Comparison of ENCODE assay signal across 13 cellular contexts in the genomic region with DNA sequence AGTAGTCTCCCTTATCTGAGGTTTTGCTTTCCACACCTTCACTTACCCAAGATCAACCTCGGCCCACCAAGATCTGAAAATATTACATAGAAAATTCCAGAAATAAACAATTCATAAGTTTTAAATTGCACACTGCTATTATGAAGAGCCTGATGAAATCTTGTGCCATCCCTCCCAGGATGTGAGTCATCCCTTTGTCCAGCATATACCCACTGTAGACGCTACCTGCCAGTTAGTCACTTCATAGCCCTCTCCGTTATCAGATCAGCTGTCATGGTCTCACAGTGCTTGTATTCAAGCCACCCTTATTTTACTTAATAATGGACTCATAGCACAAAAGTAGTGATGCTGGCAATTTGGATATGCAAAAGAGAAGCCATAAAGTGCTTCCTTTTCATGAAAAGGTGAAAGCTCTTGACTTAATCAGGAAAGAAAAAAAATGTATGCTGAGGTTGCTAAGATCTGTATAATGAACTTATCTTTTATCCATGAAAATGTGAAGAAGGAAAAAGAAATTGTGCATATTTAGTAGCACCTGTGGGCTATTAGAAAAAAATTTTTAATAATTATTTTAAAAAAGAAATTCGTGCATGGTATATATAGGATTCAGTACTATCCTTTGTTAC. TPM values are rescaled to one million over a fixed set of nuclear protein-coding genes. Genes with fewer than 3 reads are reported as not detected.
DNase-seq lines count a peak whose midpoint lies in the region; ATAC-seq and TF ChIP-seq lines count a peak whose summit lies in the region.
"Had no signal": no experiment of that assay in that cellular context is flagged by ENCODE, and none has a peak within 500 bp of the region (broad histone marks: within the 10 kb centered on the region; RNA-seq: fewer than 3 reads in every experiment).

No MANE protein-coding gene starts in this region.

- H3K36me3 ChIP-seq in stomach (no peaks in the 10 kb centered on the region), aorta (ENCODE audit: control insufficient read depth in 1 of 2, insufficient read depth in 2 of 2, low read length in 1 of 2) (no peaks in the 10 kb centered on the region)
- H3K36me3 ChIP-seq: suprapubic skin had no signal

- H3K9me3 ChIP-seq in AG04450 (ENCODE audit: control insufficient read depth, insufficient read depth, low read length) (no peaks in the 10 kb centered on the region; the same call in 1 of the 2 replicates), stomach (peaks cover 0 to 14% (median 0%) of the 10 kb centered on the region in 4 donors), aorta (ENCODE audit: control insufficient read depth, low read length) (no peaks in the 10 kb centered on the region)
- H3K9me3 ChIP-seq: suprapubic skin had no signal

- 66 to 78% (median 75%) methylated on average over 4 of the region's 4 CpGs for WGBS in stomach, 5 donors
- WGBS in aorta, 2 donors, result 65 to 70% methylated on average over 4 of the region's 4 CpGs

- DNase-seq in AG04450 (ENCODE audit: low read depth, low spot score) (peak; percentile 43), HT-29 (ENCODE audit: low spot score) (peak; percentile 66), T1000 (lab: John Stamatoyannopoulos, UW) (peak; percentile 49), fibroblast of the aortic adventitia (ENCODE audit: low read depth) (peak; percentile 91), stomach (no peak), aorta (no peak), NCI-H1092 treated with DMSO at 0.1 percent for 48 hours (lab: John Stamatoyannopoulos, UW) (no peak)
- no peak for DNase-seq in activated naive CD4-positive, alpha-beta T cell treated with anti-CD3 and anti-CD28 coated beads, Interleukin-2, amount 50 U/mL, for 16 hours
- DNase-seq: effector CD8-positive, alpha-beta T cell; NCI-H1048; stimulated activated CD4-positive, alpha-beta T cell treated with anti-CD3 and anti-CD28 coated beads, Interleukin-2, amount 100 ng/mL, for 24 hours had no signal

- TF ChIP-seq EP300 in stomach (IDR thresholded peaks at IDR 0.05), result no peak

- POLR2A ChIA-PET in AG04450 (lab: Yijun Ruan, JAX), result no interaction called here

- TF ChIP-seq CTCF in AG04450 (IDR thresholded peaks at IDR 0.05; ENCODE audit: low read depth, low read length), result no peak
- TF ChIP-seq CTCF in fibroblast of the aortic adventitia (IDR thresholded peaks at IDR 0.05; ENCODE audit: insufficient read depth, low read length), result no peak
- TF ChIP-seq CTCF in stomach (IDR thresholded peaks at IDR 0.05), result no peak

- H3K27ac ChIP-seq in AG04450 (ENCODE audit: low read depth, low read length), result no peak overlapping the region
- no peak overlapping the region for H3K27ac ChIP-seq in stomach
- no peak overlapping the region for H3K27ac ChIP-seq in aorta (ENCODE audit: low read depth in 1 of 2, low read length in 2 of 2)
- H3K27ac ChIP-seq: suprapubic skin had no signal

- intact Hi-C loops in stomach (cut with DNase I; ENCODE audit: low total_unique reads) (no loop called here), aorta (cut with DNase I) (no loop called here)

- ATAC-seq in aorta (ENCODE audit: low FRiP score), result no peak
- ATAC-seq: activated CD4-positive, CD25-positive, alpha-beta regulatory T cell treated with anti-CD3 and anti-CD28 coated beads, Interleukin-2, amount 50 U/mL, for 24 hours had no signal

- peaks cover 6% of the 10 kb centered on the region for H3K27me3 ChIP-seq in AG04450 (ENCODE audit: control insufficient read depth, insufficient read depth, low read length)
- H3K27me3 ChIP-seq in stomach, result no peaks in the 10 kb centered on the region
- no peaks in the 10 kb centered on the region for H3K27me3 ChIP-seq in aorta (ENCODE audit: control insufficient read depth in 1 of 2, insufficient read depth in 2 of 2, low read length in 1 of 2)
- H3K27me3 ChIP-seq: suprapubic skin had no signal

- H3K4me3 ChIP-seq in AG04450 (ENCODE audit: low read depth, low read length) (no peak overlapping the region), fibroblast of the aortic adventitia (ENCODE audit: low read depth, low read length) (no peak overlapping the region), stomach (no peak overlapping the region), aorta (ENCODE audit: low read length in 2 of 2) (no peak overlapping the region)
- H3K4me3 ChIP-seq: suprapubic skin had no signal

- CTCF ChIA-PET in AG04450 (lab: Charles Lee), result no interaction called here

- peaks cover 0 to 6% (median 0%) of the 10 kb centered on the region in 4 donors for H3K4me1 ChIP-seq in stomach
- H3K4me1 ChIP-seq in aorta (ENCODE audit: control insufficient read depth in 1 of 2, insufficient read depth in 2 of 2, low read length in 2 of 2), result no peaks in the 10 kb centered on the region
- H3K4me1 ChIP-seq: suprapubic skin had no signal

- TF ChIP-seq POLR2A in stomach (IDR thresholded peaks at IDR 0.05), result no peak

RNA-seq across cellular contexts. Expression of gene MRPS16, which starts 9.8 kb away (rescaled TPM):
- polyA plus RNA-seq in AG04450 (2011; rRNA removed) (67.7 and 77.8 TPM in 2 replicates), stomach (10 to 100 TPM; 51.8 to 62.7 (median 61.5) TPM), aorta (10 to 100 TPM; 39.5 to 45.7 TPM)
- 75.9 and 88.8 TPM in 2 replicates for polyA minus RNA-seq in AG04450 (2011; rRNA and poly(A)+ RNA removed)
- 78.0 TPM in 2 replicates for total RNA-seq in HT-29 (2014; rRNA removed; shearing (Covaris generic))
- total RNA-seq in fibroblast of the aortic adventitia (ENCODE audit: low replicate concordance) (45.4 and 83.2 TPM in 2 replicates), stomach (10 to 100 TPM in 4 of 5 donors, 1 to 10 TPM in 1; 6.4 to 68.7 (median 50.4) TPM), aorta (10 to 100 TPM; 41.9 to 44.8 TPM)

RNA-seq across cellular contexts. Expression of gene DNAJC9, which starts 15.2 kb away (rescaled TPM):
- 13.1 and 18.7 TPM in 2 replicates for polyA plus RNA-seq in AG04450 (2011; rRNA removed)
- polyA minus RNA-seq in AG04450 (2011; rRNA and poly(A)+ RNA removed), result 9.3 and 10.3 TPM in 2 replicates
- total RNA-seq in HT-29 (2014; rRNA removed; shearing (Covaris generic)), result 57.2 and 57.3 TPM in 2 replicates
- total RNA-seq in fibroblast of the aortic adventitia (ENCODE audit: low replicate concordance), result 18.7 and 41.0 TPM in 2 replicates
- total RNA-seq in stomach, result 10 to 100 TPM in 3 of 5 donors, 1 to 10 TPM in 2; 3.5 to 26.4 (median 17.4) TPM
- 10 to 100 TPM; 10.6 to 13.8 (median 11.5) TPM for polyA plus RNA-seq in stomach
- 10 to 100 TPM in 1 of 2 donors, 1 to 10 TPM in 1; 9.5 to 12.4 TPM for total RNA-seq in aorta
- polyA plus RNA-seq in aorta, result 10 to 100 TPM in 1 of 2 donors, 1 to 10 TPM in 1; 8.0 to 13.5 TPM

Comparison
In these comparisons a context has a peak if more than half of its experiments do, and no peak if none do; other contexts are left out.
1. DNase-seq: peak in AG04450 (single experiment), HT-29 (single experiment), T1000 (single experiment) and fibroblast of the aortic adventitia (single experiment); none in activated naive CD4-positive, alpha-beta T cell treated with anti-CD3 and anti-CD28 coated beads, Interleukin-2, amount 50 U/mL, for 16 hours (single experiment), stomach (single experiment), aorta (0 of 2) and NCI-H1092 treated with DMSO at 0.1 percent for 48 hours (single experiment).